In genomic region chr3:38560284-38560683, GRCh38 we compare ENCODE assay signal across 23 cellular contexts.
A peak's percentile ranks its signal among the peaks of the same experiment; 100 is the strongest.
DNase-seq lines count a peak whose midpoint lies in the region; ATAC-seq, FAIRE-seq and TF ChIP-seq lines count a peak whose summit lies in the region.
"Had no signal": no experiment of that assay in that cellular context is flagged by ENCODE, and none has a peak within 500 bp of the region (broad histone marks: within the 10 kb centered on the region; RNA-seq: fewer than 3 reads in every experiment).

No MANE protein-coding gene starts in this region.

- H3K4me1 ChIP-seq in kidney (ENCODE audit: control insufficient read depth in 1 of 2, insufficient read depth in 1 of 2, low read depth in 1 of 2, low read length in 2 of 2) (no peaks in the 10 kb centered on the region), upper lobe of right lung (no peaks in the 10 kb centered on the region)
- H3K4me1 ChIP-seq: colonic mucosa, vagina had no signal

- H3K27me3 ChIP-seq in upper lobe of right lung = no peaks in the 10 kb centered on the region
- H3K27me3 ChIP-seq: colonic mucosa, vagina had no signal

- FAIRE-seq in kidney (lab: Jason Lieb, UNC) = no peak
- FAIRE-seq: endometrium, GM18507, small intestine had no signal

- no peak overlapping the region for H3K9ac ChIP-seq in kidney (ENCODE audit: low read length in 2 of 2)

- H3K36me3 ChIP-seq in kidney (ENCODE audit: control insufficient read depth in 1 of 2, insufficient read depth in 2 of 2, low read length in 2 of 2) (no peaks in the 10 kb centered on the region), upper lobe of right lung (no peaks in the 10 kb centered on the region)
- H3K36me3 ChIP-seq: colonic mucosa, vagina had no signal

- H3K9me3 ChIP-seq in kidney (ENCODE audit: control insufficient read depth in 1 of 2, low read length in 2 of 2) = no peaks in the 10 kb centered on the region
- no peaks in the 10 kb centered on the region for H3K9me3 ChIP-seq in upper lobe of right lung
- H3K9me3 ChIP-seq: colonic mucosa, vagina had no signal

- ATAC-seq in Right ventricle myocardium inferior = no peak
- no peak for ATAC-seq in left ventricle myocardium superior
- ATAC-seq in upper lobe of right lung = no peak
- ATAC-seq in HG03139 (IDR thresholded peaks at IDR 0.05; ENCODE audit: unreplicated experiment) = no peak
- ATAC-seq in HG03135 (IDR thresholded peaks at IDR 0.05; ENCODE audit: unreplicated experiment) = no peak
- ATAC-seq: activated T-cell treated with anti-CD3 and anti-CD28 coated beads, Interleukin-2, amount 50 U/mL, for 4 hours had no signal

- in situ Hi-C loops in astrocyte of the cerebellum (cut with HindIII; ENCODE audit: low sequenced_read_pairs) = no loop called here

- H3K4me3 ChIP-seq in astrocyte of the cerebellum (ENCODE audit: low read depth, low read length) (no peak overlapping the region), kidney (ENCODE audit: low read length in 2 of 2) (no peak overlapping the region), upper lobe of right lung (no peak overlapping the region)
- H3K4me3 ChIP-seq: colonic mucosa, vagina had no signal

- peak; percentile 15 for TF ChIP-seq CTCF in astrocyte of the cerebellum (IDR thresholded peaks at IDR 0.05; ENCODE audit: low read depth, low read length, missing control alignments)
- no peak for TF ChIP-seq CTCF in kidney (IDR thresholded peaks at IDR 0.05; ENCODE audit: borderline replicate concordance, extremely low read depth, insufficient read depth)
- TF ChIP-seq CTCF in upper lobe of right lung (IDR thresholded peaks at IDR 0.05) = no peak

- intact Hi-C loops in Right ventricle myocardium inferior (cut with DNase I) (no loop called here), left ventricle myocardium superior (cut with micrococcal nuclease) (no loop called here), kidney (cut with DNase I) (no loop called here), upper lobe of right lung (cut with DNase I) (no loop called here)

- DNase-seq in Right ventricle myocardium inferior (ENCODE audit: missing footprints) = peak; percentile 45
- DNase-seq in left ventricle myocardium superior = no peak
- no peak for DNase-seq in astrocyte of the cerebellum (ENCODE audit: low read depth)
- peak; percentile 45 for DNase-seq in kidney
- DNase-seq in upper lobe of right lung = peak; percentile 30
- no peak for DNase-seq in NCI-H1436 (lab: John Stamatoyannopoulos, UW)
- DNase-seq: activated CD4-positive, alpha-beta T cell treated with anti-CD3 and anti-CD28 coated beads, Interleukin-2, amount 50 U/mL, for 48 hours; activated naive CD8-positive, alpha-beta T cell treated with anti-CD3 and anti-CD28 coated beads for 36 hours; activated T-cell treated with anti-CD3 and anti-CD28 coated beads, Interleukin-2, amount 50 U/mL, for 4 hours; colonic mucosa; foreskin fibroblast; hypothalamus; mesendoderm; NCI-H524; small intestine; stimulated activated CD4-positive, alpha-beta T cell treated with anti-CD3 and anti-CD28 coated beads, Interleukin-4, amount 100 ng/mL, for 4 hours; T-helper 1 cell had no signal

- H3K27ac ChIP-seq in kidney (ENCODE audit: low read depth in 2 of 2, low read length in 2 of 2) (no peak overlapping the region), upper lobe of right lung (no peak overlapping the region)
- H3K27ac ChIP-seq: C4-2B, colonic mucosa, vagina had no signal

Comparison
In these comparisons a context has a peak if more than half of its experiments do, and no peak if none do; other contexts are left out.
1. DNase-seq: peak in Right ventricle myocardium inferior (single experiment), kidney (single experiment) and upper lobe of right lung (single experiment); none in left ventricle myocardium superior (single experiment), astrocyte of the cerebellum (single experiment) and NCI-H1436 (single experiment).